ENCODE assay signal across 2 cellular contexts in genomic region chr1:233395852-233396646, GRCh38.
TF ChIP-seq lines count a peak whose summit lies in the region.

No MANE protein-coding gene starts in this region.

TF ChIP-seq in HepG2, 621 proteins besides CTCF, POLR2A, EP300 and RAD21:
- TF ChIP-seq SNAPC5 (CRISPR knock-in tag; IDR thresholded peaks at IDR 0.05; ENCODE audit: borderline replicate concordance): no peak
- peak; percentile 47; the same call in 1 of the 2 replicates for TF ChIP-seq NFYB (CRISPR knock-in tag; IDR thresholded peaks at IDR 0.05)
- peak in 1 of 2 experiments; percentile 26; a peak in 1 of 4 replicates for TF ChIP-seq MAFK (conservative IDR thresholded peaks at IDR 0.05 in 1 of 2, IDR thresholded peaks at IDR 0.05 in 1 of 2; ENCODE audit: low read length in 2 of 2)

TF ChIP-seq in H1, 55 proteins besides CTCF, POLR2A, EP300 and RAD21:
- no peak for TF ChIP-seq CHD2 (IDR thresholded peaks at IDR 0.05; ENCODE audit: low read length)
- TF ChIP-seq CBX8 (IDR thresholded peaks at IDR 0.05; ENCODE audit: borderline replicate concordance, low read depth, low read length): no peak
- TF ChIP-seq FOSL1 (IDR thresholded peaks at IDR 0.05; ENCODE audit: insufficient read depth, low read depth, low read length): no peak
- TF ChIP-seq SP1 (IDR thresholded peaks at IDR 0.05; ENCODE audit: low read depth, low read length): 0 out of 2 replicates have a peak, but pooled peaks have one; percentile 14
- TF ChIP-seq GTF2F1 (IDR thresholded peaks at IDR 0.05; ENCODE audit: borderline replicate concordance, low read depth, low read length): no peak
- no peak for TF ChIP-seq SIX5 (IDR thresholded peaks at IDR 0.05; ENCODE audit: low read depth, low read length)
- TF ChIP-seq SRF (IDR thresholded peaks at IDR 0.05; ENCODE audit: low read depth, low read length): no peak
- no peak for TF ChIP-seq CHD1 (IDR thresholded peaks at IDR 0.05; ENCODE audit: low read depth, low read length)
